Comparison of ENCODE assay signal across 7 cellular contexts in genomic region chr1:108467155-108467554, GRCh38. TPM values are rescaled to one million over a fixed set of nuclear protein-coding genes. Genes with fewer than 3 reads are reported as not detected.
"Had no signal": no experiment of that assay in that cellular context is flagged by ENCODE, and none has a peak within 500 bp of the region (broad histone marks: within the 10 kb centered on the region; RNA-seq: fewer than 3 reads in every experiment).

No MANE protein-coding gene starts in this region.

RNA-seq across cellular contexts. Expression of gene NBPF6, which starts 17.0 kb away (rescaled TPM):
- total RNA-seq: GM23248, GM23338, H1, H4, H7, H9, HFFc6 had no signal
